ENCODE assay signal across 8 cellular contexts in the genomic region with DNA sequence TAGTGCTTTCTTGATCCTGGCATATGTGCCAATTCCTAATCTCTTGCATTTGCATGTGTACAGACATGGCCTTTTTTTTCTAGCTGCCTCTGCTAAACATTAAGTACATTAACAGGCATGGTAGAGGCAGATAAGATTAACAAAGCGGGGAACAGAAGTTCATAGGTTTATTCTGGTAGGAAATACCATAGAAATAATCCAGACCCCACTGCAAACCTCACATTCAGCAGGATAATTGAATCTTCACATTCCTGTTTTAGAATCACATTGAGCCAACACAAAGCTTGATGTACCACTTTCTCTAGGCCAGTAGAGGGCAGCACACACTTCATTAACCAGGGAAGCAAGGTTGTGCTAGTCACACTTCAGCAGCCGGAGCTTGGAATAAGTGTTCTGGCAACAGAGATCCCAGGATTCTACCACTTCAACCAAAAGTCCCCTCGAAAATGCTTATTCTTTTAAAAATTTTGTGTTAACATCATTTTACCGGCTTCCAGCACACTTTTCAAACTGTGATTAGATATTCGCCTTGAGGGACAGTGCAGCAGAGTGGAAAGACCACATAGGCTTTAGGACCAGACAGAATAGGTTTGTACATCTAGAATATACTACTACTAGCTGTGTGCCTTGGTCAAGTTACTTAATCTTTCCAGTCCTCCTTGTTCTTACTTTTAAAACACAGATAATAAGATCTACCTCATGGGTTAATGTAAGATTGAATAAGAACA.
DNase-seq lines count a peak whose midpoint lies in the region; TF ChIP-seq lines count a peak whose summit lies in the region.

No MANE protein-coding gene starts in this region.

- H3K36me3 ChIP-seq in H7 (replicated peaks; ENCODE audit: control insufficient read depth, insufficient read depth, low read length) (no peaks in the 10 kb centered on the region), Karpas-422 (ENCODE audit: insufficient read depth, low read length) (no peaks in the 10 kb centered on the region), OCI-LY3 (replicated peaks; ENCODE audit: low read depth, low read length) (peaks cover 12% of the 10 kb centered on the region), thyroid gland (no peaks in the 10 kb centered on the region)

- H3K9ac ChIP-seq in Karpas-422 (ENCODE audit: low read length): no peak overlapping the region
- H3K9ac ChIP-seq in OCI-LY3 (ENCODE audit: low read length): no peak overlapping the region

- H3K79me2 ChIP-seq in Karpas-422 (ENCODE audit: low read length): no peaks in the 10 kb centered on the region
- H3K79me2 ChIP-seq in OCI-LY3 (ENCODE audit: low read length): no peaks in the 10 kb centered on the region

- no peaks in the 10 kb centered on the region for H4K20me1 ChIP-seq in Karpas-422 (ENCODE audit: insufficient read depth, low read depth, low read length)
- no peaks in the 10 kb centered on the region for H4K20me1 ChIP-seq in OCI-LY3 (ENCODE audit: insufficient read depth, low read length)

- no peak for TF ChIP-seq POLR2A in thyroid gland (IDR thresholded peaks at IDR 0.05)

- intact Hi-C loops in thyroid gland (cut with DNase I): no loop called here

- peak; percentile 90 for TF ChIP-seq CTCF in OCI-LY3 (IDR thresholded peaks at IDR 0.05; ENCODE audit: low read depth, low read length)
- TF ChIP-seq CTCF in choroid plexus epithelial cell (conservative IDR thresholded peaks at IDR 0.05; ENCODE audit: low read depth, low read length): peak; percentile 88
- TF ChIP-seq CTCF in thyroid gland (IDR thresholded peaks at IDR 0.05): peak in 5 of 6 experiments; percentile 51 to 82 (median 71)

- no peaks in the 10 kb centered on the region for H3K9me2 ChIP-seq in Karpas-422 (replicated peaks; ENCODE audit: insufficient read depth, low read length)

- H3K4me1 ChIP-seq in Karpas-422 (ENCODE audit: low read length) (peaks cover 19% of the 10 kb centered on the region), OCI-LY3 (ENCODE audit: low read length) (peaks cover 60% of the 10 kb centered on the region), thyroid gland (no peaks in the 10 kb centered on the region)

- no peaks in the 10 kb centered on the region for H3K9me3 ChIP-seq in Karpas-422 (ENCODE audit: low read length)
- H3K9me3 ChIP-seq in OCI-LY3 (ENCODE audit: insufficient read depth, low read length): peaks cover 8% of the 10 kb centered on the region; the same call in 1 of the 2 replicates
- no peaks in the 10 kb centered on the region for H3K9me3 ChIP-seq in thyroid gland

- H3K4me2 ChIP-seq in Karpas-422 (ENCODE audit: low read depth, low read length, poor library complexity, severe bottlenecking) (no peak overlapping the region), OCI-LY3 (ENCODE audit: low read length) (peak overlapping the region; percentile 50)

- H3K27me3 ChIP-seq in H7 (ENCODE audit: control insufficient read depth, insufficient read depth, low read length) (no peaks in the 10 kb centered on the region), Karpas-422 (ENCODE audit: low read length) (no peaks in the 10 kb centered on the region), OCI-LY3 (ENCODE audit: low read depth, low read length) (no peaks in the 10 kb centered on the region), thyroid gland (no peaks in the 10 kb centered on the region)

- 17 to 22% methylated on average over 5 of the region's 5 CpGs for WGBS in thyroid gland, 2 donors

- H2AFZ ChIP-seq in Karpas-422 (ENCODE audit: low read length) (no peak overlapping the region), OCI-LY3 (ENCODE audit: low read depth, low read length) (peak overlapping the region; percentile 69)

- DNase-seq in activated T-cell treated with anti-CD3 and anti-CD28 coated beads, Interleukin-2, amount 50 U/mL, for 48 hours: peak; percentile 16 to 17
- no peak for DNase-seq in activated T-cell treated with anti-CD3 and anti-CD28 coated beads, Interleukin-2, amount 50 U/mL, for 1 hour
- DNase-seq in H7 (peak; percentile 24), Karpas-422 (peak; percentile 80), choroid plexus epithelial cell (ENCODE audit: low read depth) (peak; percentile 91), left kidney (ENCODE audit: low read depth, low spot score) (peak; percentile 95), thyroid gland (peak; percentile 53 to 65)

- no peak overlapping the region; the same call in 1 of the 2 replicates for H3K27ac ChIP-seq in Karpas-422 (ENCODE audit: low read length)
- peak overlapping the region; percentile 12; the same call in 1 of the 2 replicates for H3K27ac ChIP-seq in OCI-LY3 (ENCODE audit: low read length)
- no peak overlapping the region for H3K27ac ChIP-seq in thyroid gland

- H3K4me3 ChIP-seq in H7 (ENCODE audit: insufficient read depth, low read depth, low read length) (no peak overlapping the region), Karpas-422 (ENCODE audit: low read length) (no peak overlapping the region), OCI-LY3 (ENCODE audit: low read length) (no peak overlapping the region), choroid plexus epithelial cell (ENCODE audit: low read depth, low read length) (no peak overlapping the region), thyroid gland (replicated peaks in 1 of 3) (no peak overlapping the region)
